In the genomic region with DNA sequence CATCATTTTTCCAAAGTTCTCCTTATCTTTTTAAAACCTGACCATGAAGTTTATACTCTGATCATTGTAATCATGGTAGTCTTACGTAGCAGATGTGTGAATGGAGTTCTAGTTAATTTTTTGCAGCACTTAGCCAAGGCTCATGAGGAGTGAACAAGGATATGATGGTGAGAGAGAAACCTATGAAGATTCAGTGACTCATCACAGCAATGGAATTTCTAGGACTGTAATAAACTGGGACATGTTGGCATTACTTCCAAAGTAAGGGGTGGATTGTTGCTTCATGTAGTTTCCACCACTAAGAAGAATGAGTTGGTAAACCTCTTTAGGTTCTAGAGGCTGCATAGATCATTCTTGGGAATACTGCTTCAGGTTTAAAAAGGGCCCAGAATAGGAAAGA, we compare ENCODE assay signal across 19 cellular contexts.
A peak's percentile ranks its signal among the peaks of the same experiment; 100 is the strongest.
DNase-seq lines count a peak whose midpoint lies in the region; FAIRE-seq and TF ChIP-seq lines count a peak whose summit lies in the region.
"Had no signal": no experiment of that assay in that cellular context is flagged by ENCODE, and none has a peak within 500 bp of the region (broad histone marks: within the 10 kb centered on the region; RNA-seq: fewer than 3 reads in every experiment).

No MANE protein-coding gene starts in this region.

- H3K4me3 ChIP-seq in bronchial epithelial cell (ENCODE audit: low read depth, low read length): no peak overlapping the region
- H3K4me3 ChIP-seq: BLaER1 treated with 17β-estradiol and CSF1 and Interleukin-3, amounts not matched to agents 10 nM and 100 nM; K562; SK-N-MC had no signal

- FAIRE-seq in bronchial epithelial cell (lab: Jason Lieb, UNC): no peak
- FAIRE-seq: K562 had no signal

- no peaks in the 10 kb centered on the region for H3K27me3 ChIP-seq in bronchial epithelial cell (ENCODE audit: control insufficient read depth, insufficient read depth, low read length)
- H3K27me3 ChIP-seq: BLaER1 treated with 17β-estradiol and CSF1 and Interleukin-3, amounts not matched to agents 10 nM and 100 nM had no signal

- no peak for TF ChIP-seq CTCF in bronchial epithelial cell (IDR thresholded peaks at IDR 0.05; ENCODE audit: insufficient read depth, low read length, severe bottlenecking)

- DNase-seq in Daoy (ENCODE audit: low read depth): peak; percentile 1
- peak; percentile 42 for DNase-seq in HT1080 (ENCODE audit: low read depth)
- peak; percentile 15 for DNase-seq in bronchial epithelial cell (ENCODE audit: low read depth)
- DNase-seq in kidney tubule cell (ENCODE audit: low spot score): peak; percentile 56
- DNase-seq in cerebellar nuclear complex (lab: John Stamatoyannopoulos, UW): no peak
- DNase-seq in middle frontal gyrus (ENCODE audit: extremely low spot score, low spot score): no peak
- DNase-seq in pons (ENCODE audit: low spot score): no peak
- DNase-seq: Calu3; CD8-positive, alpha-beta T cell; H9; MV-4-11; NCI-H1694 treated with DMSO at 0.1 percent for 48 hours; NCI-H2107; NCI-H510A treated with DMSO at 0.1 percent for 48 hours; NCI-H774; SHP77 had no signal

- H3K36me3 ChIP-seq in bronchial epithelial cell (ENCODE audit: control insufficient read depth, insufficient read depth, low read length): no peaks in the 10 kb centered on the region
- H3K36me3 ChIP-seq: BLaER1 treated with 17β-estradiol and CSF1 and Interleukin-3, amounts not matched to agents 10 nM and 100 nM had no signal

Comparison
In these comparisons a context has a peak if more than half of its experiments do, and no peak if none do; other contexts are left out.
1. DNase-seq: peak in Daoy (single experiment), HT1080 (single experiment), bronchial epithelial cell (single experiment) and kidney tubule cell (single experiment); none in cerebellar nuclear complex (0 of 2), middle frontal gyrus (single experiment) and pons (single experiment).